In the genomic region with DNA sequence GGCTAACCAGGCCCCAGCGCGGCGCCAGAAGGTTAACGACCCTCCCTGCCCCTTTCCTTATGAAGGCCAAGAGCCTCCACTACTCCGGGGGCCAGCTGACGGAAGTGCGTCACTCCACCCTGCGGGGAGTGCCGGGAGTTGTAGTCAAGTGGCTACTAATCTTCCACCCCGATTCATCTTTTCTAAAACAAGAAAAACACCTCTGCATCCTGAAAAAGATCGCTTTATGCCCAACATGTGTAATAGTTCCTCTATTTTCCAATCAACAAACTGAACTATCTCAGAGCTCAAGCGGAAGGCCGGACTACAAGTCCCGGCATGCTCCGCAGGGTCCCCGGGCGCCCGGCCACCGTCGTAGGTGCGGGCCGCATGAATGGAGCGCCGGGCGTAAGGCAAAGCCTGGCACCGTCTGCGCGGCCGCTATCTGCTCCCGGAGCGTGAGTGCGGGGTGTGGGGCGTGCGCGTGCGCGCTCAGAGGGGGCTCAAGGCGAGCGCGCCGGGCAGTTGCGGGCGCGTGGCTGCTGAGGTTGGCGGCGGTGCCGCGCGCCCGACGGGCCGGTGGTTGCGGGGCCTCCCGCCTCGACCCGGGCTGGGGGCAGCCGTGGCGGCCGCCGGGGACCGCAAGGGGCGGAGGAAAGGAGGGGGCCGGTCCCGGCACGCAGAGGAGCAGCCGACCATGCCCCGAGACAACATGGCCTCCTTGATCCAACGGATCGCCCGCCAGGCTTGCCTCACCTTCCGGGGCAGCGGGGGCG, we compare ENCODE assay signal across 8 cellular contexts. TPM values are rescaled to one million over a fixed set of nuclear protein-coding genes. Genes with fewer than 3 reads are reported as not detected.
DNase-seq lines count a peak whose midpoint lies in the region; ATAC-seq lines count a peak whose summit lies in the region.

A gene (plus strand): TSS at position 337 of the 755 bp plus-strand sequence. CDS start 340 bp downstream, at position 677.

- peaks cover 20% of the 10 kb centered on the region for H3K36me3 ChIP-seq in mesodermal cell (ENCODE audit: control insufficient read depth, insufficient read depth, low read length)

- peak within 1 kb of the TSS; percentile 93 for H3K27ac ChIP-seq in mesodermal cell (ENCODE audit: low read depth, low read length, severe bottlenecking)

- peaks cover 13% of the 10 kb centered on the region for H3K4me1 ChIP-seq in mesodermal cell (ENCODE audit: control insufficient read depth, insufficient read depth, low read length, poor library complexity, severe bottlenecking)

- peak; percentile 56 for DNase-seq in COLO829 (ENCODE audit: low spot score)
- peak; percentile 82 for DNase-seq in HPDE6-E6E7 (ENCODE audit: extremely low spot score)
- DNase-seq in NOMO-1 (lab: John Stamatoyannopoulos, UW; ENCODE audit: unreplicated experiment in 2 of 2), result peak; percentile 66 to 82
- peak; percentile 89 for DNase-seq in activated CD8-positive, alpha-beta memory T cell treated with anti-CD3 and anti-CD28 coated beads, Interleukin-2, amount 50 U/mL, for 48 hours
- DNase-seq in stimulated activated CD8-positive, alpha-beta memory T cell treated with anti-CD3 and anti-CD28 coated beads, Interleukin-2, amount 100 ng/mL, for 1 hour (ENCODE audit: low read depth in 2 of 2), result peak; percentile 49 to 56

- no peaks in the 10 kb centered on the region for H3K9me3 ChIP-seq in mesodermal cell (ENCODE audit: control insufficient read depth, low read length)

- peak; percentile 76 for ATAC-seq in GM19468 (IDR thresholded peaks at IDR 0.05; ENCODE audit: extremely low read depth, unreplicated experiment)

- peak within 1 kb of the TSS; percentile 79 for H3K4me3 ChIP-seq in mesodermal cell (ENCODE audit: extremely low read depth, insufficient read depth, low read length, poor library complexity, severe bottlenecking)

- 0% methylated on average over 46 to 56 of the region's 73 CpGs for WGBS in mesodermal cell (ENCODE audit: insufficient coverage in 2 of 2), 2 experiments

- in situ Hi-C loops in endometrial microvascular endothelial cells (cut with HindIII; ENCODE audit: inconsistent ontology term, low pct_unique_long_range_greater_than_20kb, low sequenced_read_pairs), result no loop called here

RNA-seq across cellular contexts. Expression of the gene that starts here (rescaled TPM):
- 16.7 TPM for total RNA-seq in endometrial microvascular endothelial cells (ENCODE audit: inconsistent ontology term)
- polyA plus RNA-seq in mesodermal cell (2013, experiment 1 of 2), result 18.8 TPM
- polyA plus RNA-seq in mesodermal cell (2013, experiment 2 of 2), result 20.3 TPM

Comparison
In these comparisons a context has a peak if more than half of its experiments do, and no peak if none do; other contexts are left out.
1. Peak in every context shown above with its lines: DNase-seq, ATAC-seq, H3K4me3 ChIP-seq and H3K27ac ChIP-seq.